ENCODE assay signal across 8 cellular contexts in genomic region chr18:2515908-2516625, GRCh38. TPM values are rescaled to one million over a fixed set of nuclear protein-coding genes. Genes with fewer than 3 reads are reported as not detected.
A peak's percentile ranks its signal among the peaks of the same experiment; 100 is the strongest.
DNase-seq lines count a peak whose midpoint lies in the region; ATAC-seq lines count a peak whose summit lies in the region.

No MANE protein-coding gene starts in this region.

- H3K36me3 Mint-ChIP-seq in activated CD8-positive, alpha-beta T cell treated with anti-CD3 and anti-CD28 coated beads, Interleukin-2, amount 10 ng/mL, durations not matched to agents 7 days and 5 days (ENCODE audit: low read depth), result peaks cover 3% of the 10 kb centered on the region

- no peak overlapping the region for H3K4me3 Mint-ChIP-seq in activated CD8-positive, alpha-beta T cell treated with anti-CD3 and anti-CD28 coated beads, Interleukin-2, amount 10 ng/mL, durations not matched to agents 7 days and 5 days

- peak overlapping the region; percentile 5 for H3K27ac Mint-ChIP-seq in activated CD8-positive, alpha-beta T cell treated with anti-CD3 and anti-CD28 coated beads, Interleukin-2, amount 10 ng/mL, durations not matched to agents 7 days and 5 days

- H3K4me1 Mint-ChIP-seq in activated CD8-positive, alpha-beta T cell treated with anti-CD3 and anti-CD28 coated beads, Interleukin-2, amount 10 ng/mL, durations not matched to agents 7 days and 5 days (ENCODE audit: low read depth), result peaks cover 17% of the 10 kb centered on the region

- POLR2A ChIA-PET in activated CD8-positive, alpha-beta T cell treated with anti-CD3 and anti-CD28 coated beads, Interleukin-2, amount 10 ng/mL, durations not matched to agents 7 days and 5 days (lab: Charles Lee), result no interaction called here

- H3K9me3 Mint-ChIP-seq in activated CD8-positive, alpha-beta T cell treated with anti-CD3 and anti-CD28 coated beads, Interleukin-2, amount 10 ng/mL, durations not matched to agents 7 days and 5 days (ENCODE audit: insufficient read depth), result no peaks in the 10 kb centered on the region

- ATAC-seq in HG03460 (IDR thresholded peaks at IDR 0.05; ENCODE audit: unreplicated experiment) (peak; percentile 54), HG03521 (IDR thresholded peaks at IDR 0.05; ENCODE audit: unreplicated experiment) (no peak), GM18868 (IDR thresholded peaks at IDR 0.05; ENCODE audit: unreplicated experiment) (no peak)
- ATAC-seq in activated CD8-positive, alpha-beta T cell treated with anti-CD3 and anti-CD28 coated beads, Interleukin-2, amount 10 ng/mL, durations not matched to agents 7 days and 5 days, result peak; percentile 64

- peak; percentile 96 for DNase-seq in EL
- peak; percentile 33 for DNase-seq in activated CD8-positive, alpha-beta T cell treated with anti-CD3 and anti-CD28 coated beads, Interleukin-2, amount 10 ng/mL, durations not matched to agents 7 days and 5 days
- peak; percentile 50 for DNase-seq in myocyte (ENCODE audit: low read depth)
- DNase-seq in iPS-NIHi11 (ENCODE audit: low spot score), result no peak
- no peak for DNase-seq in GDM1 (lab: John Stamatoyannopoulos, UW)

- no peaks in the 10 kb centered on the region for H3K27me3 Mint-ChIP-seq in activated CD8-positive, alpha-beta T cell treated with anti-CD3 and anti-CD28 coated beads, Interleukin-2, amount 10 ng/mL, durations not matched to agents 7 days and 5 days (ENCODE audit: low read depth)

- CTCF ChIA-PET in activated CD8-positive, alpha-beta T cell treated with anti-CD3 and anti-CD28 coated beads, Interleukin-2, amount 10 ng/mL, durations not matched to agents 7 days and 5 days (lab: Charles Lee), result interaction anchor here (1.0 kb wide), 1 partner anchor 31 kb away, joined by 3 read pairs; no protein-coding TSS in a partner anchor

RNA-seq across cellular contexts. Expression of gene METTL4, which starts 55.2 kb away (rescaled TPM):
- 10 to 100 TPM; 22.2 to 22.3 TPM for total RNA-seq in activated CD8-positive, alpha-beta T cell treated with anti-CD3 and anti-CD28 coated beads, Interleukin-2, amount 10 ng/mL, durations not matched to agents 7 days and 5 days
- total RNA-seq in myocyte, result 10.1 and 14.4 TPM in 2 replicates
- polyA plus RNA-seq in myocyte (2012), result 5.9 TPM

RNA-seq across cellular contexts. Expression of gene NDC80, which starts 55.3 kb away (rescaled TPM):
- total RNA-seq in activated CD8-positive, alpha-beta T cell treated with anti-CD3 and anti-CD28 coated beads, Interleukin-2, amount 10 ng/mL, durations not matched to agents 7 days and 5 days, result 100 to 1,000 TPM in 1 of 2 experiments, 10 to 100 TPM in 1; 91.3 to 103 TPM
- 0.31 and 1.6 TPM in 2 replicates for total RNA-seq in myocyte
- polyA plus RNA-seq in myocyte (2012), result 0.68 TPM

Comparison
In these comparisons a context has a peak if more than half of its experiments do, and no peak if none do; other contexts are left out.
1. DNase-seq: peak in EL (single experiment), activated CD8-positive, alpha-beta T cell treated with anti-CD3 and anti-CD28 coated beads, Interleukin-2, amount 10 ng/mL, durations not matched to agents 7 days and 5 days (single experiment) and myocyte (single experiment); none in iPS-NIHi11 (single experiment) and GDM1 (single experiment).
2. ATAC-seq: peak in HG03460 (single experiment) and activated CD8-positive, alpha-beta T cell treated with anti-CD3 and anti-CD28 coated beads, Interleukin-2, amount 10 ng/mL, durations not matched to agents 7 days and 5 days (single experiment); none in HG03521 (single experiment) and GM18868 (single experiment).
3. RNA of gene NDC80, which starts 55.3 kb away (total RNA-seq): 91.3 to 103 TPM in activated CD8-positive, alpha-beta T cell treated with anti-CD3 and anti-CD28 coated beads, Interleukin-2, amount 10 ng/mL, durations not matched to agents 7 days and 5 days; 0.31 to 1.6 TPM in myocyte; every median in the first group is over 10 times any median in the second.